Comparison of ENCODE assay signal across 27 cellular contexts in genomic region chr3:68211637-68212036, GRCh38.
"Had no signal": no experiment of that assay in that cellular context is flagged by ENCODE, and none has a peak within 500 bp of the region (broad histone marks: within the 10 kb centered on the region; RNA-seq: fewer than 3 reads in every experiment).

No MANE protein-coding gene starts in this region.

- DNase-seq: naive thymus-derived CD8-positive, alpha-beta T cell; nephron progenitor cell; nucleus accumbens; pancreas; psoas muscle; right cardiac atrium; right lobe of liver; sigmoid colon; small intestine; stimulated activated CD4-positive, alpha-beta T cell treated with anti-CD3 and anti-CD28 coated beads, Interleukin-15, amount 100 ng/mL, for 24 hours; stimulated activated CD4-positive, alpha-beta T cell treated with anti-CD3 and anti-CD28 coated beads, Interleukin-2, amount 100 ng/mL, for 24 hours; stimulated activated CD4-positive, alpha-beta T cell treated with anti-CD3 and anti-CD28 coated beads, Interleukin-2, amount 100 ng/mL, for 48 hours; stimulated activated CD4-positive, alpha-beta T cell treated with anti-CD3 and anti-CD28 coated beads, Interleukin-4, amount 100 ng/mL, for 24 hours; stimulated activated naive B cell treated with anti-CD40 and anti-IgM and Interleukin-4, amounts not matched to agents 10 μg/mL and 1 μg/mL and 100 μg/mL, for 72 hours; stimulated activated naive CD4-positive, alpha-beta T cell treated with Interleukin-2 at 50 U/mL for 16 hours; stomach; thyroid gland; transverse colon; upper lobe of right lung; uterus had no signal

- H3K4me1 Mint-ChIP-seq: naive thymus-derived CD8-positive, alpha-beta T cell; nephron progenitor cell; neural crest cell; stimulated activated effector memory CD8-positive, alpha-beta T cell treated with anti-CD3 and anti-CD28 coated beads, Interleukin-12 subunit alpha, Interleukin-12 subunit beta, amount 100 ng/mL, for 72 hours; stimulated activated naive B cell treated with anti-CD40 and anti-IgM and Interleukin-4, amounts not matched to agents 10 μg/mL and 1 μg/mL and 100 μg/mL, for 72 hours had no signal

- H3K27me3 ChIP-seq: neutrophil, pancreas, right lobe of liver, sigmoid colon, stomach, thyroid gland, transverse colon, upper lobe of right lung, uterus had no signal

- H3K27ac ChIP-seq: neutrophil, pancreas, psoas muscle, right lobe of liver, sigmoid colon, stomach, thoracic aorta, thyroid gland, transverse colon, upper lobe of right lung, uterus had no signal

- H3K9me3 Mint-ChIP-seq: nephron progenitor cell; stimulated activated effector memory CD8-positive, alpha-beta T cell treated with anti-CD3 and anti-CD28 coated beads, Interleukin-12 subunit alpha, Interleukin-12 subunit beta, amount 100 ng/mL, for 72 hours; type B pancreatic cell had no signal

- H3K4me1 ChIP-seq: pancreas, psoas muscle, right lobe of liver, sigmoid colon, stomach, thyroid gland, transverse colon, upper lobe of right lung, uterus had no signal

- H3K4me3 Mint-ChIP-seq: naive thymus-derived CD8-positive, alpha-beta T cell; natural killer cell treated with Interleukin-12 subunit alpha and Interleukin-12 subunit beta and Interleukin-15 and Interleukin-18, amount 100 ng/mL, for 72 hours; nephron progenitor cell; neural crest cell; stimulated activated effector memory CD8-positive, alpha-beta T cell treated with anti-CD3 and anti-CD28 coated beads, Interleukin-12 subunit alpha, Interleukin-12 subunit beta, amount 100 ng/mL, for 72 hours; stimulated activated naive B cell treated with anti-CD40 and anti-IgM and Interleukin-4, amounts not matched to agents 10 μg/mL and 1 μg/mL and 100 μg/mL, for 72 hours; stimulated activated naive CD8-positive, alpha-beta T cell treated with anti-CD3 and anti-CD28 coated beads, Interleukin-15, Interleukin-2, amounts not matched to agents 100 ng/mL and 50 ng/mL, for 24 hours; type B pancreatic cell had no signal

- ATAC-seq: naive thymus-derived CD8-positive, alpha-beta T cell; natural killer cell treated with Interleukin-12 subunit alpha and Interleukin-12 subunit beta and Interleukin-15 and Interleukin-18, amount 100 ng/mL, for 72 hours; pancreas; psoas muscle; right cardiac atrium; right lobe of liver; stimulated activated effector memory CD8-positive, alpha-beta T cell treated with anti-CD3 and anti-CD28 coated beads, Interleukin-12 subunit alpha, Interleukin-12 subunit beta, amount 100 ng/mL, for 72 hours; stimulated activated naive B cell treated with anti-CD40 and anti-IgM and Interleukin-4, amounts not matched to agents 10 μg/mL and 1 μg/mL and 100 μg/mL, for 72 hours; upper lobe of right lung had no signal

- H3K36me3 ChIP-seq: neutrophil, pancreas, right lobe of liver, sigmoid colon, stomach, thoracic aorta, thyroid gland, transverse colon, upper lobe of right lung, uterus had no signal

- H3K4me3 ChIP-seq: pancreas, psoas muscle, right lobe of liver, sigmoid colon, stomach, thoracic aorta, thyroid gland, transverse colon, upper lobe of right lung, uterus had no signal

- H3K27me3 Mint-ChIP-seq: naive thymus-derived CD8-positive, alpha-beta T cell; natural killer cell treated with Interleukin-12 subunit alpha and Interleukin-12 subunit beta and Interleukin-15 and Interleukin-18, amount 100 ng/mL, for 72 hours; stimulated activated naive B cell treated with anti-CD40 and anti-IgM and Interleukin-4, amounts not matched to agents 10 μg/mL and 1 μg/mL and 100 μg/mL, for 72 hours; stimulated activated naive CD8-positive, alpha-beta T cell treated with anti-CD3 and anti-CD28 coated beads, Interleukin-15, Interleukin-2, amounts not matched to agents 100 ng/mL and 50 ng/mL, for 24 hours; type B pancreatic cell had no signal

- H3K9me3 ChIP-seq: neutrophil, pancreas, psoas muscle, right lobe of liver, sigmoid colon, thoracic aorta, thyroid gland, upper lobe of right lung, uterus had no signal

- H3K27ac Mint-ChIP-seq: natural killer cell treated with Interleukin-12 subunit alpha and Interleukin-12 subunit beta and Interleukin-15 and Interleukin-18, amount 100 ng/mL, for 72 hours; nephron progenitor cell; stimulated activated effector memory CD8-positive, alpha-beta T cell treated with anti-CD3 and anti-CD28 coated beads, Interleukin-12 subunit alpha, Interleukin-12 subunit beta, amount 100 ng/mL, for 72 hours; stimulated activated naive B cell treated with anti-CD40 and anti-IgM and Interleukin-4, amounts not matched to agents 10 μg/mL and 1 μg/mL and 100 μg/mL, for 72 hours; stimulated activated naive CD8-positive, alpha-beta T cell treated with anti-CD3 and anti-CD28 coated beads, Interleukin-15, Interleukin-2, amounts not matched to agents 100 ng/mL and 50 ng/mL, for 24 hours; type B pancreatic cell had no signal

- H3K36me3 Mint-ChIP-seq: natural killer cell treated with Interleukin-12 subunit alpha and Interleukin-12 subunit beta and Interleukin-15 and Interleukin-18, amount 100 ng/mL, for 72 hours; stimulated activated effector memory CD8-positive, alpha-beta T cell treated with anti-CD3 and anti-CD28 coated beads, Interleukin-12 subunit alpha, Interleukin-12 subunit beta, amount 100 ng/mL, for 72 hours; stimulated activated naive B cell treated with anti-CD40 and anti-IgM and Interleukin-4, amounts not matched to agents 10 μg/mL and 1 μg/mL and 100 μg/mL, for 72 hours; type B pancreatic cell had no signal
